In genomic region chr3:101308147-101308772, GRCh38 we compare ENCODE assay signal across 10 cellular contexts. TPM values are rescaled to one million over a fixed set of nuclear protein-coding genes. Genes with fewer than 3 reads are reported as not detected.
DNase-seq lines count a peak whose midpoint lies in the region; ATAC-seq, FAIRE-seq and TF ChIP-seq lines count a peak whose summit lies in the region.
"Not testable (repeated sequence)": the region's sequence is repeated elsewhere in the genome, so short reads cannot be mapped to it uniquely, and the experiment has no call there.
"Had no signal": no experiment of that assay in that cellular context is flagged by ENCODE, and none has a peak within 500 bp of the region (broad histone marks: within the 10 kb centered on the region; RNA-seq: fewer than 3 reads in every experiment).

No MANE protein-coding gene starts in this region.

- H3K4me3 Mint-ChIP-seq in activated CD4-positive, alpha-beta T cell treated with anti-CD3 and anti-CD28 coated beads for 36 hours; nephron progenitor cell: not testable (repeated sequence)

- TF ChIP-seq CTCF in OCI-LY7 (conservative IDR thresholded peaks at IDR 0.05; ENCODE audit: low read length); GM12878 (IDR thresholded peaks at IDR 0.05 in 2 of 3, conservative IDR thresholded peaks at IDR 0.05 in 1 of 3; ENCODE audit: control insufficient read depth in 2 of 3, extremely low read depth in 1 of 3, insufficient read depth in 1 of 3, low read depth in 3 of 3, low read length in 3 of 3); nephron progenitor cell (IDR thresholded peaks at IDR 0.05): not testable (repeated sequence)

- H3K27me3 Mint-ChIP-seq in activated CD4-positive, alpha-beta T cell treated with anti-CD3 and anti-CD28 coated beads for 36 hours; nephron progenitor cell (ENCODE audit: low read depth, poor library complexity): not testable (repeated sequence)

- H3K27me3 ChIP-seq in GM12878 (replicated peaks in 1 of 2; ENCODE audit: control insufficient read depth in 2 of 2, insufficient read depth in 2 of 2, low read length in 1 of 2) = not testable (repeated sequence)

- not testable (repeated sequence) for H3K27ac Mint-ChIP-seq in activated CD4-positive, alpha-beta T cell treated with anti-CD3 and anti-CD28 coated beads for 36 hours
- peak overlapping the region; percentile 32 for H3K27ac Mint-ChIP-seq in nephron progenitor cell

- SMC1A ChIA-PET in GM12878 (lab: Charles Lee; ENCODE audit: uncharacterized antibody, unreplicated experiment) = not testable (repeated sequence)

- H3K36me3 Mint-ChIP-seq in activated CD4-positive, alpha-beta T cell treated with anti-CD3 and anti-CD28 coated beads for 36 hours (ENCODE audit: low read depth) = peaks cover 22% of the 10 kb centered on the region
- H3K36me3 Mint-ChIP-seq in nephron progenitor cell (ENCODE audit: low read depth) = peaks cover 23% of the 10 kb centered on the region

- not testable (repeated sequence) for FAIRE-seq in GM12878 (lab: Jason Lieb, UNC)

- TF ChIP-seq EP300 in GM12878 (IDR thresholded peaks at IDR 0.05; ENCODE audit: borderline replicate concordance in 1 of 2, control insufficient read depth in 1 of 2, low read depth in 2 of 2, low read length in 2 of 2) = not testable (repeated sequence)

- CTCF ChIA-PET in OCI-LY7 (lab: Charles Lee; ENCODE audit: unreplicated experiment); GM12878 (lab: Yijun Ruan, JAX): not testable (repeated sequence)
- CTCF ChIA-PET in activated CD4-positive, alpha-beta T cell treated with anti-CD3 and anti-CD28 coated beads for 36 hours (lab: Charles Lee) = interaction anchor here (0.8 kb wide), 1 partner anchor 846 kb away, joined by 3 read pairs; no protein-coding TSS in a partner anchor

- in situ Hi-C loops in GM12878 (cut with MboI) = not testable (repeated sequence)

- POLR2A ChIA-PET in OCI-LY7 (lab: Charles Lee) = interaction anchor here (1.2 kb wide), 1 partner anchor 9 kb away, joined by 5 read pairs; no protein-coding TSS in a partner anchor
- POLR2A ChIA-PET in activated CD4-positive, alpha-beta T cell treated with anti-CD3 and anti-CD28 coated beads for 36 hours (lab: Charles Lee) = interaction anchor here (0.7 kb wide), 1 partner anchor 59 kb away, joined by 3 read pairs; no protein-coding TSS in a partner anchor
- POLR2A ChIA-PET in GM12878 (lab: Charles Lee) = not testable (repeated sequence)

- H3K4me2 ChIP-seq in OCI-LY7 (ENCODE audit: low read length); GM12878 (ENCODE audit: control insufficient read depth, insufficient read depth): not testable (repeated sequence)

- not testable (repeated sequence) for H4K20me1 ChIP-seq in OCI-LY7 (ENCODE audit: insufficient read depth, low read length); GM12878 (ENCODE audit: control insufficient read depth, insufficient read depth)

- not testable (repeated sequence) for H3K4me1 Mint-ChIP-seq in activated CD4-positive, alpha-beta T cell treated with anti-CD3 and anti-CD28 coated beads for 36 hours
- H3K4me1 Mint-ChIP-seq in nephron progenitor cell = peaks cover 16% of the 10 kb centered on the region

- RAD21 ChIA-PET in GM12878 (lab: Charles Lee; ENCODE audit: unreplicated experiment) = not testable (repeated sequence)

- not testable (repeated sequence) for H3K9ac ChIP-seq in GM12878 (ENCODE audit: control insufficient read depth, insufficient read depth, low read length)

- not testable (repeated sequence) for H3K36me3 ChIP-seq in OCI-LY7 (ENCODE audit: insufficient read depth, low read length); GM12878 (ENCODE audit: control insufficient read depth in 2 of 2, insufficient read depth in 2 of 2, low read length in 1 of 2)

- H3K79me2 ChIP-seq in OCI-LY7 (ENCODE audit: insufficient read depth, low read depth, low read length); GM12878 (ENCODE audit: control insufficient read depth, insufficient read depth, low read length): not testable (repeated sequence)

- not testable (repeated sequence) for TF ChIP-seq POLR2A in GM12878 (IDR thresholded peaks at IDR 0.05; ENCODE audit: low read depth, low read length)

- H3K4me3 ChIP-seq in OCI-LY7 (ENCODE audit: low read depth, low read length, poor library complexity, severe bottlenecking); GM12878: not testable (repeated sequence)

- not testable (repeated sequence) for H3K9me2 ChIP-seq in OCI-LY7 (ENCODE audit: insufficient read depth, low read length)

- not testable (repeated sequence) for H3K9me3 ChIP-seq in OCI-LY7 (ENCODE audit: low read length); GM12878 (replicated peaks; ENCODE audit: control insufficient read depth, insufficient read depth, low read length)

- not testable (repeated sequence) for H2AFZ ChIP-seq in OCI-LY7 (ENCODE audit: low read length); GM12878 (ENCODE audit: control insufficient read depth, low read depth, low read length)

- DNase-seq in ELF-1 (ENCODE audit: low read depth, low spot score) (peak; percentile 2), NAMALWA (ENCODE audit: low spot score) (peak; percentile 4), OCI-LY7 (ENCODE audit: low spot score) (peak; percentile 39), Right ventricle myocardium inferior (ENCODE audit: missing footprints) (peak; percentile 31)
- peak; percentile 7 for DNase-seq in activated CD4-positive, alpha-beta T cell treated with anti-CD3 and anti-CD28 coated beads for 36 hours
- DNase-seq in GM12878 (ENCODE audit: low read depth, low spot score); nephron progenitor cell: not testable (repeated sequence)

- not testable (repeated sequence) for ATAC-seq in activated CD4-positive, alpha-beta T cell treated with anti-CD3 and anti-CD28 coated beads for 36 hours; GM12878; Right ventricle myocardium inferior

- not testable (repeated sequence) for BruUV-seq in OCI-LY7 (replicated peaks; lab: Mats Ljungman, UMichigan); GM12878 (replicated peaks; lab: Mats Ljungman, UMichigan)

- H3K4me1 ChIP-seq in OCI-LY7 (ENCODE audit: insufficient read depth, low read length, poor library complexity, severe bottlenecking); GM12878 (ENCODE audit: control insufficient read depth, insufficient read depth, low read length): not testable (repeated sequence)

- not testable (repeated sequence) for TF ChIP-seq RAD21 in GM12878 (IDR thresholded peaks at IDR 0.05; ENCODE audit: insufficient read depth, low read depth, low read length)

- not testable (repeated sequence) for H3K27ac ChIP-seq in OCI-LY7 (ENCODE audit: low read depth, low read length, poor library complexity, severe bottlenecking); GM12878 (ENCODE audit: control insufficient read depth, insufficient read depth)

- intact Hi-C loops in OCI-LY7 (cut with micrococcal nuclease; ENCODE audit: unreplicated experiment); activated CD4-positive, alpha-beta T cell treated with anti-CD3 and anti-CD28 coated beads for 36 hours (cut with DNase I, micrococcal nuclease); GM12878 (cut with micrococcal nuclease; ENCODE audit: unreplicated experiment); Right ventricle myocardium inferior (cut with DNase I): not testable (repeated sequence)

- H3K9me3 Mint-ChIP-seq in activated CD4-positive, alpha-beta T cell treated with anti-CD3 and anti-CD28 coated beads for 36 hours (ENCODE audit: low read depth) = peaks cover 27% of the 10 kb centered on the region
- peaks cover 43% of the 10 kb centered on the region for H3K9me3 Mint-ChIP-seq in nephron progenitor cell

TF ChIP-seq in GM12878, 131 proteins besides CTCF, POLR2A, EP300 and RAD21:
- TF ChIP-seq CBX5 (IDR thresholded peaks at IDR 0.05; ENCODE audit: low read depth) = peak; percentile 92

RNA-seq across cellular contexts. Expression of gene IMPG2, which starts 12.1 kb away (rescaled TPM):
- 0.03 and 0.10 TPM in 2 replicates for total RNA-seq in OCI-LY7 (2014; rRNA removed; shearing (Covaris generic))
- not detected in 2 replicates for total RNA-seq in OCI-LY7 (2022)
- under 1 TPM; 0.12 to 0.14 TPM for total RNA-seq in activated CD4-positive, alpha-beta T cell treated with anti-CD3 and anti-CD28 coated beads for 36 hours
- 0.96 and 1.0 TPM in 2 replicates for total RNA-seq in GM12878 (2013; cell fraction: nucleolus; rRNA removed)
- 0.16 and 0.17 TPM in 2 replicates for total RNA-seq in GM12878 (2014; rRNA removed)
- total RNA-seq in GM12878 (2014; rRNA removed; fragmentation: Illumina TruSeq; extraction: Trizol) = 0.13 and 0.14 TPM in 2 replicates
- 0.11 and 0.13 TPM in 2 replicates for total RNA-seq in GM12878 (2021)
- polyA plus RNA-seq in GM12878 (2011; ENCODE audit: low read depth) = 0.07 TPM
- polyA plus RNA-seq in GM12878 (2011; rRNA removed) = 0.10 and 0.20 TPM in 2 replicates
- polyA plus RNA-seq in GM12878 (2011; cell fraction: cytosol; rRNA removed) = 0.03 and 0.04 TPM in 2 replicates
- polyA plus RNA-seq in GM12878 (2011; cell fraction: nucleus; rRNA removed) = 0.20 and 0.37 TPM in 2 replicates
- polyA plus RNA-seq in GM12878 (2012) = 0.06 and 0.07 TPM in 2 replicates
- polyA plus RNA-seq in GM12878 (2014; fragmentation: Illumina TruSeq; extraction: Trizol) = 0.10 TPM in 2 replicates
- under 1 TPM in 1 of 2 experiments, not detected in 1; under 0.01 TPM for polyA plus RNA-seq in GM12878 (2014; fragmentation: Nextera tagmentation; extraction: Ambion mirVana)
- polyA plus RNA-seq in GM12878 (2014; rRNA removed) = 0.05 and 0.14 TPM in 2 replicates
- polyA plus RNA-seq in GM12878 (2016; fragmentation: Nextera tagmentation; extraction: Ambion mirVana) = not detected
- polyA minus RNA-seq in GM12878 (2011; rRNA and poly(A)+ RNA removed) = 0.10 and 0.29 TPM in 2 replicates
- polyA minus RNA-seq in GM12878 (2011; cell fraction: cytosol; rRNA and poly(A)+ RNA removed) = not detected in 2 replicates
- polyA minus RNA-seq in GM12878 (2011; cell fraction: nucleus; rRNA and poly(A)+ RNA removed) = 0.48 TPM in 2 replicates
- 0.14 TPM for total RNA-seq in Right ventricle myocardium inferior
- total RNA-seq: GM23338, HT1080 had no signal
- polyA plus RNA-seq: CD8-positive, alpha-beta memory T cell; GM23338 had no signal
